7 cellular contexts compared by ENCODE assay signal in the genomic region with DNA sequence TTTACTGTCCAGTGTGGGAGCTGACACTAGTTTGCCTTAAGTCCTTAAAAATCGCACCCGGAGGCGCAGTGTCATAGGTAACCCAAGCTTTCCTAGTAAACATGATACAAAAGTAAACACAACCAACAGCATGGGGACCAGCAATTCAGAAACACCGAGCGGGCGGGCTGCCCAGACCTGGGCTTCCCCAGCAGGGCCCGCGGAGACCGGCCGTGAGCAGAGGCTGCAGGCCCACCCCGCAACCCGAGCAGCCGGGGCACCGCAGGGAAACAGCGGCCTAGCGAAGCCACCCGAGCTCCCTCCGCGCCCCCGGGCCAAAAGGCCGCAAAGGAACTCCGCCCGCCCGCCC. TPM values are rescaled to one million over a fixed set of nuclear protein-coding genes. Genes with fewer than 3 reads are reported as not detected.
DNase-seq lines count a peak whose midpoint lies in the region; ATAC-seq and TF ChIP-seq lines count a peak whose summit lies in the region.

No MANE protein-coding gene starts in this region.

- H3K36me3 ChIP-seq in effector memory CD4-positive, alpha-beta T cell (ENCODE audit: control insufficient read depth, insufficient read depth, low read length), result no peaks in the 10 kb centered on the region
- H3K36me3 ChIP-seq in neural cell (ENCODE audit: insufficient read depth, low read length), result no peaks in the 10 kb centered on the region

- H3F3A ChIP-seq in neural cell (ENCODE audit: insufficient read depth, low read length, poor library complexity, severe bottlenecking), result no peaks in the 10 kb centered on the region

- peak overlapping the region; percentile 91 for H3K4me2 ChIP-seq in neural cell (ENCODE audit: low read length)

- peak overlapping the region; percentile 69 for H3K27ac ChIP-seq in effector memory CD4-positive, alpha-beta T cell (ENCODE audit: insufficient read depth, low read length, poor library complexity, severe bottlenecking)
- peak overlapping the region; percentile 77 for H3K27ac ChIP-seq in neural cell (ENCODE audit: low read length)

- no peaks in the 10 kb centered on the region for H4K20me1 ChIP-seq in neural cell (ENCODE audit: insufficient read depth)

- peak overlapping the region; percentile 67 for H2AFZ ChIP-seq in neural cell (ENCODE audit: low read depth, low read length)

- no peak for TF ChIP-seq RAD21 in neural cell (conservative IDR thresholded peaks at IDR 0.05)

- no peak for TF ChIP-seq EP300 in neural cell (conservative IDR thresholded peaks at IDR 0.05; ENCODE audit: poor library complexity, severe bottlenecking)

- ATAC-seq in GM18520 (IDR thresholded peaks at IDR 0.05; ENCODE audit: unreplicated experiment) (peak; percentile 17), HG02798 (IDR thresholded peaks at IDR 0.05; ENCODE audit: poor library complexity, unreplicated experiment) (peak; percentile 40)

- no peaks in the 10 kb centered on the region for H3K27me3 ChIP-seq in effector memory CD4-positive, alpha-beta T cell (replicated peaks; ENCODE audit: control insufficient read depth, insufficient read depth, low read length, poor library complexity, severe bottlenecking)
- H3K27me3 ChIP-seq in neural cell (ENCODE audit: insufficient read depth, low read depth, low read length), result no peaks in the 10 kb centered on the region

- TF ChIP-seq CTCF in neural cell (IDR thresholded peaks at IDR 0.05; ENCODE audit: poor library complexity, severe bottlenecking), result no peak

- peak overlapping the region; percentile 66 for H3K4me3 ChIP-seq in effector memory CD4-positive, alpha-beta T cell (ENCODE audit: insufficient read depth, low read depth, low read length, poor library complexity, severe bottlenecking)
- H3K4me3 ChIP-seq in neural cell (ENCODE audit: low read length), result peak overlapping the region; percentile 82

- H3K9ac ChIP-seq in neural cell (ENCODE audit: low read length), result peak overlapping the region; percentile 78

- H3K9me3 ChIP-seq in effector memory CD4-positive, alpha-beta T cell (ENCODE audit: control insufficient read depth, low read length), result no peaks in the 10 kb centered on the region
- no peaks in the 10 kb centered on the region for H3K9me3 ChIP-seq in neural cell (ENCODE audit: low read length)

- peaks cover 15% of the 10 kb centered on the region for H3K4me1 ChIP-seq in effector memory CD4-positive, alpha-beta T cell (ENCODE audit: control insufficient read depth, insufficient read depth, low read length, poor library complexity, severe bottlenecking)

- DNase-seq in NCI-H2107 (lab: John Stamatoyannopoulos, UW), result peak; percentile 55
- no peak for DNase-seq in effector memory CD4-positive, alpha-beta T cell
- no peak for DNase-seq in cerebellar cortex (ENCODE audit: low spot score)
- DNase-seq in occipital lobe (lab: John Stamatoyannopoulos, UW), result no peak

- peaks cover 44% of the 10 kb centered on the region for H3K79me2 ChIP-seq in neural cell (replicated peaks; ENCODE audit: insufficient read depth, low read length)

- H3K9me2 ChIP-seq in neural cell (ENCODE audit: insufficient read depth, low read length), result no peaks in the 10 kb centered on the region

TF ChIP-seq in neural cell, 6 proteins besides CTCF, POLR2A, EP300 and RAD21:
- no peak for TF ChIP-seq TAF1 (IDR thresholded peaks at IDR 0.05; ENCODE audit: low read depth)
- no peak for TF ChIP-seq SMC3 (conservative IDR thresholded peaks at IDR 0.05; ENCODE audit: poor library complexity)
- TF ChIP-seq EZH2 (IDR thresholded peaks at IDR 0.05; ENCODE audit: borderline replicate concordance, insufficient read depth, low read length, poor library complexity, severe bottlenecking), result no peak
- no peak for TF ChIP-seq REST (IDR thresholded peaks at IDR 0.05; ENCODE audit: borderline replicate concordance)
- TF ChIP-seq POLR2AphosphoS5 (IDR thresholded peaks at IDR 0.05), result no peak
- no peak for TF ChIP-seq MXI1 (conservative IDR thresholded peaks at IDR 0.05; ENCODE audit: poor library complexity, severe bottlenecking)

RNA-seq across cellular contexts. Expression of gene TTC21B, which starts 0.3 kb away (rescaled TPM):
- polyA plus RNA-seq in neural cell, result 25.0 and 31.1 TPM in 2 replicates
- 97.8 and 104 TPM in 2 replicates for polyA minus RNA-seq in neural cell
- total RNA-seq in occipital lobe, result 68.3 TPM
